Comparison of ENCODE assay signal across 2 cellular contexts in the genomic region with DNA sequence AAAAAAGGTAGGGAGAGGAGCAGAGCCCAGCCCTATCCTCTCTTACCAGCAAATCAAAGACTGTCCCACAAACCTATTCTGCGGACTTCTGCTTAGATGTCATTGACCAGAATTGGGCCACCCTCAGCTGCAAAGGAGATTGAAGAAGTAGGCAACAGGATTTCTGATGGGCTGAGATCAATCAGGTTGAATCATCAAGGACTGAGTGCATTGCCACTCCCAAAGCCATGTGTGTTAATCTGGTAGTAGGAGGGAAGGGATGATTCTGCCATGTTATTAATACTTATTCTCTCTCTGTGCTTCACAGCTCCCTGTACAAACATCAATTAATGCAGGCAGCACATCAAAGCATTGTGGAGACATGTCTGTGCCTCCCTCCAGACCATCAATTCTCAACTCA.
TF ChIP-seq lines count a peak whose summit lies in the region.

No MANE protein-coding gene starts in this region.

TF ChIP-seq in SK-N-SH, 30 proteins besides CTCF, POLR2A, EP300 and RAD21 (continued from another document):
- TF ChIP-seq FOSL2 (IDR thresholded peaks at IDR 0.05; ENCODE audit: borderline replicate concordance, low read depth): no peak
- TF ChIP-seq, protein P1, sequence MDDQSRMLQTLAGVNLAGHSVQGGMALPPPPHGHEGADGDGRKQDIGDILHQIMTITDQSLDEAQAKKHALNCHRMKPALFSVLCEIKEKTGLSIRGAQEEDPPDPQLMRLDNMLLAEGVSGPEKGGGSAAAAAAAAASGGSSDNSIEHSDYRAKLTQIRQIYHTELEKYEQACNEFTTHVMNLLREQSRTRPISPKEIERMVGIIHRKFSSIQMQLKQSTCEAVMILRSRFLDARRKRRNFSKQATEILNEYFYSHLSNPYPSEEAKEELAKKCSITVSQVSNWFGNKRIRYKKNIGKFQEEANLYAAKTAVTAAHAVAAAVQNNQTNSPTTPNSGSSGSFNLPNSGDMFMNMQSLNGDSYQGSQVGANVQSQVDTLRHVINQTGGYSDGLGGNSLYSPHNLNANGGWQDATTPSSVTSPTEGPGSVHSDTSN (IDR thresholded peaks at IDR 0.05): no peak
- no peak for TF ChIP-seq TAF1 (IDR thresholded peaks at IDR 0.05; ENCODE audit: borderline replicate concordance, low read depth, low read length)
- no peak for TF ChIP-seq SIN3A (IDR thresholded peaks at IDR 0.05; ENCODE audit: borderline replicate concordance, low read depth, low read length)

TF ChIP-seq in SK-N-SH treated with all-trans-retinoic acid at 6 μM for 48 hours, 23 proteins besides CTCF, POLR2A, EP300 and RAD21 (continued from another document):
- TF ChIP-seq ARNTL (CRISPR knock-in tag; IDR thresholded peaks at IDR 0.05; ENCODE audit: borderline replicate concordance, low read depth) (no peak), TSHZ2 (CRISPR knock-in tag; IDR thresholded peaks at IDR 0.05) (no peak), PATZ1 (CRISPR knock-in tag; IDR thresholded peaks at IDR 0.05; ENCODE audit: borderline replicate concordance) (no peak), RARB (CRISPR knock-in tag; IDR thresholded peaks at IDR 0.05) (no peak), ZNF565 (CRISPR knock-in tag; conservative IDR thresholded peaks at IDR 0.05; ENCODE audit: low read depth) (no peak), CSRNP3 (CRISPR knock-in tag; IDR thresholded peaks at IDR 0.05) (no peak), ZFP30 (CRISPR knock-in tag; IDR thresholded peaks at IDR 0.05) (no peak)
